ENCODE assay signal across 22 cellular contexts in genomic region chr20:49293122-49293521, GRCh38.
"Had no signal": no experiment of that assay in that cellular context is flagged by ENCODE, and none has a peak within 500 bp of the region (broad histone marks: within the 10 kb centered on the region; RNA-seq: fewer than 3 reads in every experiment).

No MANE protein-coding gene starts in this region.

- H3K27me3 Mint-ChIP-seq: dendritic cell treated with granulocyte-macrophage colony-stimulating factor and Interleukin-4, amounts not matched to agents 40 ng/mL and 50 ng/mL, for 4 days; effector memory CD8-positive, alpha-beta T cell; naive B cell; stimulated activated memory B cell treated with anti-CD40 and anti-IgM and Interleukin-4, amounts not matched to agents 10 μg/mL and 1 μg/mL and 100 μg/mL, for 72 hours; stimulated activated naive CD8-positive, alpha-beta T cell treated with anti-CD3 and anti-CD28 coated beads, Interleukin-15, Interleukin-2, amounts not matched to agents 100 ng/mL and 50 ng/mL, for 24 hours had no signal

- H3K27ac ChIP-seq: esophagus squamous epithelium, gastroesophageal sphincter, psoas muscle, spleen, tibial artery, upper lobe of left lung, uterus had no signal

- H3K9me3 Mint-ChIP-seq: dendritic cell treated with granulocyte-macrophage colony-stimulating factor and Interleukin-4, amounts not matched to agents 40 ng/mL and 50 ng/mL, for 4 days; nephron; stimulated activated naive CD8-positive, alpha-beta T cell treated with anti-CD3 and anti-CD28 coated beads, Interleukin-15, Interleukin-2, amounts not matched to agents 100 ng/mL and 50 ng/mL, for 24 hours had no signal

- DNase-seq: effector memory CD8-positive, alpha-beta T cell; esophagus squamous epithelium; foreskin fibroblast; left colon; left ventricle myocardium superior; mesenchymal stem cell; naive B cell; psoas muscle; retina; spleen; stimulated activated CD4-positive, alpha-beta T cell treated with anti-CD3 and anti-CD28 coated beads, Interleukin-15, amount 100 ng/mL, for 24 hours; stimulated activated CD4-positive, alpha-beta T cell treated with anti-CD3 and anti-CD28 coated beads, Interleukin-1b, Interleukin-23, amount 100 ng/mL, for 48 hours; stimulated activated CD4-positive, alpha-beta T cell treated with anti-CD3 and anti-CD28 coated beads, Interleukin-4, amount 100 ng/mL, for 24 hours; tibial artery; upper lobe of left lung; uterus had no signal

- H3K9me3 ChIP-seq: esophagus squamous epithelium, gastroesophageal sphincter, psoas muscle, tibial artery, upper lobe of left lung, uterus had no signal

- H3K27ac Mint-ChIP-seq: dendritic cell treated with granulocyte-macrophage colony-stimulating factor and Interleukin-4, amounts not matched to agents 40 ng/mL and 50 ng/mL, for 4 days; effector memory CD8-positive, alpha-beta T cell; naive B cell; nephron; stimulated activated memory B cell treated with anti-CD40 and anti-IgM and Interleukin-4, amounts not matched to agents 10 μg/mL and 1 μg/mL and 100 μg/mL, for 72 hours; stimulated activated naive CD8-positive, alpha-beta T cell treated with anti-CD3 and anti-CD28 coated beads, Interleukin-15, Interleukin-2, amounts not matched to agents 100 ng/mL and 50 ng/mL, for 24 hours had no signal

- H3K27me3 ChIP-seq: esophagus squamous epithelium, gastroesophageal sphincter, spleen, tibial artery, upper lobe of left lung, uterus had no signal

- H3K36me3 ChIP-seq: uterus had no signal

- H3K4me3 ChIP-seq: esophagus squamous epithelium, gastroesophageal sphincter, lung, psoas muscle, spleen, tibial artery, upper lobe of left lung, uterus had no signal

- H3K4me3 Mint-ChIP-seq: dendritic cell treated with granulocyte-macrophage colony-stimulating factor and Interleukin-4, amounts not matched to agents 40 ng/mL and 50 ng/mL, for 4 days; effector memory CD8-positive, alpha-beta T cell; naive B cell; nephron; stimulated activated memory B cell treated with anti-CD40 and anti-IgM and Interleukin-4, amounts not matched to agents 10 μg/mL and 1 μg/mL and 100 μg/mL, for 72 hours; stimulated activated naive CD8-positive, alpha-beta T cell treated with anti-CD3 and anti-CD28 coated beads, Interleukin-15, Interleukin-2, amounts not matched to agents 100 ng/mL and 50 ng/mL, for 24 hours had no signal

- H3K4me1 ChIP-seq: gastroesophageal sphincter, psoas muscle, uterus had no signal

- H3K4me1 Mint-ChIP-seq: nephron had no signal
